In genomic region chr10:71772832-71773220, GRCh38 we compare ENCODE assay signal across 8 cellular contexts. TPM values are rescaled to one million over a fixed set of nuclear protein-coding genes. Genes with fewer than 3 reads are reported as not detected.
DNase-seq lines count a peak whose midpoint lies in the region; ATAC-seq and TF ChIP-seq lines count a peak whose summit lies in the region.

No MANE protein-coding gene starts in this region.

- H3K4me3 ChIP-seq in H7 (ENCODE audit: insufficient read depth, low read depth, low read length) (peak overlapping the region; percentile 54), heart right ventricle (peak overlapping the region; percentile 64 to 96 (median 92)), gastrocnemius medialis (peak overlapping the region; percentile 61 to 81 (median 69))

- peaks cover 5% of the 10 kb centered on the region for H3K9me3 Mint-ChIP-seq in activated CD4-positive, alpha-beta memory T cell treated with anti-CD3 and anti-CD28 coated beads, Interleukin-2, amount 10 ng/mL, durations not matched to agents 7 days and 5 days

- H3K4me1 ChIP-seq in heart right ventricle, result peaks cover 28 to 91% (median 71%) of the 10 kb centered on the region in 9 donors
- peaks cover 56 to 76% of the 10 kb centered on the region in 2 donors for H3K4me1 ChIP-seq in gastrocnemius medialis

- DNase-seq in H7, result no peak
- DNase-seq in activated CD4-positive, alpha-beta memory T cell treated with anti-CD3 and anti-CD28 coated beads, Interleukin-2, amount 10 ng/mL, durations not matched to agents 7 days and 5 days, result no peak
- DNase-seq in heart right ventricle, result peak in 1 of 2 donors; percentile 31
- no peak for DNase-seq in gastrocnemius medialis
- DNase-seq in NCI-H2227 (lab: John Stamatoyannopoulos, UW; ENCODE audit: unreplicated experiment), result no peak
- no peak for DNase-seq in activated effector memory CD4-positive, alpha-beta T cell treated with anti-CD3 and anti-CD28 coated beads, Interleukin-2, amount 50 U/mL, for 16 hours
- DNase-seq in activated CD4-positive, alpha-beta T cell treated with anti-CD3 and anti-CD28 coated beads for 1 hour, result no peak
- DNase-seq in DMS79 treated with DMSO at 0.1 percent for 48 hours (lab: John Stamatoyannopoulos, UW), result no peak

- in situ Hi-C loops in gastrocnemius medialis (cut with MboI; ENCODE audit: low sequenced_read_pairs in 4 of 4), result no loop called here

- WGBS in heart right ventricle, 2 donors, result 16 to 26% methylated on average over 4 of the region's 4 CpGs

- peaks cover 34% of the 10 kb centered on the region for H3K36me3 Mint-ChIP-seq in activated CD4-positive, alpha-beta memory T cell treated with anti-CD3 and anti-CD28 coated beads, Interleukin-2, amount 10 ng/mL, durations not matched to agents 7 days and 5 days (ENCODE audit: low read depth)

- no peaks in the 10 kb centered on the region for H3K27me3 Mint-ChIP-seq in activated CD4-positive, alpha-beta memory T cell treated with anti-CD3 and anti-CD28 coated beads, Interleukin-2, amount 10 ng/mL, durations not matched to agents 7 days and 5 days

- intact Hi-C loops in heart right ventricle (cut with DNase I), result loop anchor here in 8 of 10 donors (1.0 to 10.0 kb wide), 6 partner anchors 44 to 61 kb away; partner anchors contain the start of gene C10orf105 (in 1 of the 8)
- intact Hi-C loops in gastrocnemius medialis (cut with DNase I; ENCODE audit: low total_unique reads), result loop anchor here (2.0 to 5.0 kb wide), 6 partner anchors 16 to 456 kb away; partner anchors contain the start of gene SLC29A3

- TF ChIP-seq CTCF in heart right ventricle (IDR thresholded peaks at IDR 0.05) (no peak), gastrocnemius medialis (IDR thresholded peaks at IDR 0.05 in 4 of 5, conservative IDR thresholded peaks at IDR 0.05 in 1 of 5) (no peak)

- POLR2A ChIA-PET in activated CD4-positive, alpha-beta memory T cell treated with anti-CD3 and anti-CD28 coated beads, Interleukin-2, amount 10 ng/mL, durations not matched to agents 7 days and 5 days (lab: Charles Lee), result interaction anchor here (0.7 to 12.0 kb wide), 19 partner anchors 10 to 315 kb away, joined by 3 to 162 read pairs (median 9); partner anchors contain the start of genes C10orf105, PSAP and SPOCK2

- H3K27ac ChIP-seq in heart right ventricle (peak overlapping the region; percentile 77 to 99 (median 98)), gastrocnemius medialis (peak overlapping the region; percentile 77 to 91 (median 86))

- no peaks in the 10 kb centered on the region for H3K9me3 ChIP-seq in heart right ventricle
- no peaks in the 10 kb centered on the region for H3K9me3 ChIP-seq in gastrocnemius medialis

- H3K4me1 Mint-ChIP-seq in activated CD4-positive, alpha-beta memory T cell treated with anti-CD3 and anti-CD28 coated beads, Interleukin-2, amount 10 ng/mL, durations not matched to agents 7 days and 5 days, result peaks cover 81% of the 10 kb centered on the region

- H3K27me3 ChIP-seq in H7 (ENCODE audit: control insufficient read depth, insufficient read depth, low read length) (peaks cover 13% of the 10 kb centered on the region), heart right ventricle (no peaks in the 10 kb centered on the region), gastrocnemius medialis (no peaks in the 10 kb centered on the region)

- H3K27ac Mint-ChIP-seq in activated CD4-positive, alpha-beta memory T cell treated with anti-CD3 and anti-CD28 coated beads, Interleukin-2, amount 10 ng/mL, durations not matched to agents 7 days and 5 days, result peak overlapping the region; percentile 91

- H3K4me3 Mint-ChIP-seq in activated CD4-positive, alpha-beta memory T cell treated with anti-CD3 and anti-CD28 coated beads, Interleukin-2, amount 10 ng/mL, durations not matched to agents 7 days and 5 days, result peak overlapping the region; percentile 90

- ATAC-seq in heart right ventricle (peak; percentile 4 to 54 (median 18)), gastrocnemius medialis (peak in 1 of 2 donors; percentile 3)

- H3K36me3 ChIP-seq in H7 (replicated peaks; ENCODE audit: control insufficient read depth, insufficient read depth, low read length) (no peaks in the 10 kb centered on the region), heart right ventricle (peaks cover 0 to 8% (median 0%) of the 10 kb centered on the region in 9 donors), gastrocnemius medialis (no peaks in the 10 kb centered on the region)

- CTCF ChIA-PET in activated CD4-positive, alpha-beta memory T cell treated with anti-CD3 and anti-CD28 coated beads, Interleukin-2, amount 10 ng/mL, durations not matched to agents 7 days and 5 days (lab: Charles Lee), result interaction anchor here (0.6 to 4.5 kb wide), 22 partner anchors 9 to 582 kb away, joined by 3 to 78 read pairs (median 8); partner anchors contain the start of gene DNAJB12

- no peak for TF ChIP-seq POLR2A in gastrocnemius medialis (IDR thresholded peaks at IDR 0.05)

RNA-seq across cellular contexts. Expression of gene VSIR, which starts 0.5 kb away (rescaled TPM):
- 0.04 and 0.31 TPM in 2 replicates for total RNA-seq in H7 (2014; rRNA removed; shearing (Covaris generic))
- total RNA-seq in activated CD4-positive, alpha-beta memory T cell treated with anti-CD3 and anti-CD28 coated beads, Interleukin-2, amount 10 ng/mL, durations not matched to agents 7 days and 5 days, result 100 to 1,000 TPM; 109 TPM
- total RNA-seq in heart right ventricle (100 to 1,000 TPM in 1 of 10 donors, 10 to 100 TPM in 9; 36.6 to 112 (median 69.0) TPM), gastrocnemius medialis (10 to 100 TPM in 3 of 4 donors, 1 to 10 TPM in 1; 7.9 to 20.7 (median 16.9) TPM)
- 100 to 1,000 TPM in 1 of 2 donors, 10 to 100 TPM in 1; 47.0 to 102 TPM for polyA plus RNA-seq in heart right ventricle

RNA-seq across cellular contexts. Expression of gene C10orf105, which starts 53.2 kb away (rescaled TPM):
- 0.17 and 0.18 TPM in 2 replicates for total RNA-seq in H7 (2014; rRNA removed; shearing (Covaris generic))
- under 1 TPM; 0.25 to 0.33 TPM for total RNA-seq in activated CD4-positive, alpha-beta memory T cell treated with anti-CD3 and anti-CD28 coated beads, Interleukin-2, amount 10 ng/mL, durations not matched to agents 7 days and 5 days
- total RNA-seq in heart right ventricle (under 1 TPM in 5 of 10 donors, not detected in 5; 0.05 to 0.16 (median 0.07) TPM), gastrocnemius medialis (not detected)
- under 1 TPM; 0.03 to 0.15 TPM for polyA plus RNA-seq in heart right ventricle
